ENCODE assay signal across 32 cellular contexts in genomic region chr19:406999-407491, GRCh38. TPM values are rescaled to one million over a fixed set of nuclear protein-coding genes. Genes with fewer than 3 reads are reported as not detected.
DNase-seq lines count a peak whose midpoint lies in the region; ATAC-seq, FAIRE-seq and TF ChIP-seq lines count a peak whose summit lies in the region.
"Had no signal": no experiment of that assay in that cellular context is flagged by ENCODE, and none has a peak within 500 bp of the region (broad histone marks: within the 10 kb centered on the region; RNA-seq: fewer than 3 reads in every experiment).

No MANE protein-coding gene starts in this region.

- POLR2A ChIA-PET in SK-N-SH (lab: Yijun Ruan, JAX) (no interaction called here), H1 (lab: Charles Lee; ENCODE audit: partially characterized antibody) (interaction anchor here (0.7 to 2.3 kb wide), 4 partner anchors 12 to 163 kb away, joined by 3 to 7 read pairs (median 4); partner anchors contain the start of gene CDC34), Caco-2 (lab: Charles Lee) (no interaction called here)

- CTCF ChIA-PET in SK-N-SH (lab: Yijun Ruan, JAX) (no interaction called here), H1 (lab: Charles Lee; ENCODE audit: partially characterized antibody) (interaction anchor here (1.3 to 1.6 kb wide), 3 partner anchors 8 to 126 kb away, joined by 4 to 5 read pairs (median 4); no protein-coding TSS in a partner anchor), Caco-2 (lab: Charles Lee) (no interaction called here)

- no peak overlapping the region for H3K4ac ChIP-seq in H1 (replicated peaks; ENCODE audit: insufficient read length, low read depth, low read length)

- H3K9ac ChIP-seq in SK-N-SH (no peak overlapping the region), H1 (replicated peaks in 1 of 4; ENCODE audit: extremely low read depth in 1 of 4, low read depth in 3 of 4, low read length in 3 of 4) (no peak overlapping the region)

- no peak overlapping the region for H3K27ac Mint-ChIP-seq in Caco-2 (ENCODE audit: unreplicated experiment)
- H3K27ac Mint-ChIP-seq: activated CD8-positive, alpha-beta memory T cell treated with anti-CD3 and anti-CD28 coated beads, Interleukin-2, amount 10 ng/mL, durations not matched to agents 7 days and 5 days; CD4-positive, alpha-beta T cell; naive thymus-derived CD4-positive, alpha-beta T cell; stimulated activated naive CD8-positive, alpha-beta T cell treated with anti-CD3 and anti-CD28 coated beads, Interleukin-15, Interleukin-2, amounts not matched to agents 100 ng/mL and 50 ng/mL, for 24 hours; T-helper 17 cell had no signal

- H3K27ac ChIP-seq in SK-N-SH (ENCODE audit: low read depth in 2 of 2, low read length in 1 of 2) (no peak overlapping the region), H1 (ENCODE audit: low read depth, low read length) (no peak overlapping the region), osteoblast (ENCODE audit: low read depth, low read length) (no peak overlapping the region)
- H3K27ac ChIP-seq: esophagus muscularis mucosa, heart left ventricle, skin epidermis, uterus had no signal

- H2BK120ac ChIP-seq in H1 (replicated peaks; ENCODE audit: low read depth, low read length), result no peak overlapping the region

- TF ChIP-seq CTCF in SK-N-SH (IDR thresholded peaks at IDR 0.05) (no peak), D721Med (IDR thresholded peaks at IDR 0.05; ENCODE audit: insufficient read depth, missing control alignments) (no peak), H1 (IDR thresholded peaks at IDR 0.05; ENCODE audit: control extremely low read depth in 1 of 3, insufficient read depth in 1 of 3, low read depth in 1 of 3, low read length in 3 of 3) (no peak), osteoblast (IDR thresholded peaks at IDR 0.05; ENCODE audit: extremely low read depth, low read depth, low read length) (no peak), Caco-2 (IDR thresholded peaks at IDR 0.05; ENCODE audit: insufficient read depth in 1 of 2, low read depth in 1 of 2, low read length in 1 of 2, severe bottlenecking in 1 of 2, unreplicated experiment in 1 of 2) (no peak)

- H3K23ac ChIP-seq in H1 (ENCODE audit: insufficient read length), result no peak overlapping the region

- FAIRE-seq in D721Med (lab: Jason Lieb, UNC) (no peak), H1 (lab: Jason Lieb, UNC) (no peak)
- FAIRE-seq: A204.1, endometrium, H54, TTC549 had no signal

- H3K9me3 ChIP-seq in SK-N-SH (no peaks in the 10 kb centered on the region), H1 (ENCODE audit: insufficient read depth in 2 of 2, low read depth in 1 of 2, low read length in 1 of 2) (no peaks in the 10 kb centered on the region), osteoblast (ENCODE audit: low read depth, low read length) (no peaks in the 10 kb centered on the region), Caco-2 (no peaks in the 10 kb centered on the region)
- H3K9me3 ChIP-seq: esophagus muscularis mucosa, heart left ventricle, uterus had no signal

- no peak overlapping the region for H2BK12ac ChIP-seq in H1 (ENCODE audit: low read depth, low read length)

- peaks cover 5% of the 10 kb centered on the region for H3K27me3 Mint-ChIP-seq in Caco-2 (ENCODE audit: insufficient read depth, unreplicated experiment)

- intact Hi-C loops in Caco-2 (cut with micrococcal nuclease; ENCODE audit: unreplicated experiment), result no loop called here

- no peaks in the 10 kb centered on the region for H3K9me3 Mint-ChIP-seq in Caco-2 (ENCODE audit: unreplicated experiment)
- H3K9me3 Mint-ChIP-seq: CD4-positive, alpha-beta T cell; central memory CD8-positive, alpha-beta T cell; stimulated activated naive CD8-positive, alpha-beta T cell treated with anti-CD3 and anti-CD28 coated beads, Interleukin-15, Interleukin-2, amounts not matched to agents 100 ng/mL and 50 ng/mL, for 24 hours had no signal

- peak; percentile 40 for DNase-seq in SK-N-SH
- DNase-seq in D721Med (ENCODE audit: insufficient read length, low spot score), result peak; percentile 28
- peak in 1 of 2 experiments; percentile 52 for DNase-seq in H1 (ENCODE audit: low read depth in 1 of 2, low spot score in 2 of 2)
- peak; percentile 89 for DNase-seq in osteoblast (ENCODE audit: insufficient read length, low spot score, missing footprints)
- no peak for DNase-seq in HCEC 1CT
- DNase-seq in HuH-7.5 (ENCODE audit: low spot score), result no peak
- no peak for DNase-seq in Caco-2
- DNase-seq: activated CD8-positive, alpha-beta memory T cell treated with anti-CD3 and anti-CD28 coated beads, Interleukin-2, amount 10 ng/mL, durations not matched to agents 7 days and 5 days; activated naive CD4-positive, alpha-beta T cell; activated T-cell treated with anti-CD3 and anti-CD28 coated beads, Interleukin-2, amount 50 U/mL, for 48 hours; CD4-positive, alpha-beta T cell; EL; foreskin fibroblast; kidney glomerular epithelial cell; naive thymus-derived CD4-positive, alpha-beta T cell; NCI-H1092; NCI-H187 treated with DMSO at 0.1 percent for 48 hours; NCI-H524; occipital lobe; T-helper 17 cell; uterus had no signal

- no peaks in the 10 kb centered on the region for H4K20me1 ChIP-seq in SK-N-SH (ENCODE audit: insufficient read depth)
- peaks cover 0 to 4% of the 10 kb centered on the region in 2 experiments for H4K20me1 ChIP-seq in H1 (replicated peaks in 1 of 2; ENCODE audit: control insufficient read depth in 1 of 2, insufficient read depth in 2 of 2, low read length in 2 of 2)
- no peaks in the 10 kb centered on the region for H4K20me1 ChIP-seq in osteoblast (ENCODE audit: insufficient read depth, low read length)

- BruUV-seq in Caco-2 (replicated peaks; lab: Mats Ljungman, UMichigan), result no TSS peak

- H3K4me3 ChIP-seq in SK-N-SH (ENCODE audit: low read depth in 2 of 2, low read length in 1 of 2) (no peak overlapping the region), H1 (ENCODE audit: extremely low read depth in 1 of 4, insufficient read depth in 2 of 4, low read depth in 3 of 4, low read length in 4 of 4) (no peak overlapping the region), osteoblast (ENCODE audit: insufficient read depth, low read length) (no peak overlapping the region), Caco-2 (ENCODE audit: low read depth, low read length) (no peak overlapping the region)
- H3K4me3 ChIP-seq: esophagus muscularis mucosa, heart left ventricle, lung, skin epidermis, uterus had no signal

- H3K56ac ChIP-seq in H1 (replicated peaks; ENCODE audit: insufficient read length, low read depth, low read length), result no peak overlapping the region

- ATAC-seq in SK-N-SH treated with all-trans-retinoic acid at 6 μM for 48 hours, result no peak
- ATAC-seq: activated CD8-positive, alpha-beta memory T cell treated with anti-CD3 and anti-CD28 coated beads, Interleukin-2, amount 10 ng/mL, durations not matched to agents 7 days and 5 days; heart left ventricle; naive thymus-derived CD4-positive, alpha-beta T cell; T-helper 17 cell had no signal

- no peaks in the 10 kb centered on the region for H3K36me3 Mint-ChIP-seq in Caco-2 (ENCODE audit: insufficient read depth, unreplicated experiment)
- H3K36me3 Mint-ChIP-seq: activated CD8-positive, alpha-beta memory T cell treated with anti-CD3 and anti-CD28 coated beads, Interleukin-2, amount 10 ng/mL, durations not matched to agents 7 days and 5 days had no signal

- no peaks in the 10 kb centered on the region for H3K9me2 ChIP-seq in SK-N-SH

- peaks cover 8% of the 10 kb centered on the region; the same call in 1 of the 2 replicates for H3K27me3 ChIP-seq in SK-N-SH (ENCODE audit: insufficient read depth)
- H3K27me3 ChIP-seq in H1 (replicated peaks in 1 of 4; ENCODE audit: control insufficient read depth in 3 of 4, extremely low read depth in 1 of 4, insufficient read depth in 3 of 4, low read length in 3 of 4), result peaks cover 0 to 14% (median 12%) of the 10 kb centered on the region in 4 experiments; a peak in 6 of 7 replicates
- H3K27me3 ChIP-seq in osteoblast (ENCODE audit: insufficient read depth, low read length), result peaks cover 43% of the 10 kb centered on the region
- no peaks in the 10 kb centered on the region; the same call in 1 of the 2 replicates for H3K27me3 ChIP-seq in Caco-2 (replicated peaks; ENCODE audit: control insufficient read depth, insufficient read depth, low read length)

- no peak overlapping the region for H4K5ac ChIP-seq in H1 (ENCODE audit: insufficient read length, low read depth, low read length)

- H4K91ac ChIP-seq in H1 (replicated peaks; ENCODE audit: insufficient read length, low read length), result no peak overlapping the region

- H3K79me2 ChIP-seq in SK-N-SH (ENCODE audit: insufficient read depth) (no peaks in the 10 kb centered on the region), H1 (ENCODE audit: control insufficient read depth in 1 of 2, insufficient read depth in 2 of 2, low read length in 2 of 2) (no peaks in the 10 kb centered on the region), osteoblast (ENCODE audit: insufficient read depth, low read length) (no peaks in the 10 kb centered on the region)

- no peaks in the 10 kb centered on the region; the same call in 1 of the 2 replicates for H3K23me2 ChIP-seq in H1 (ENCODE audit: low read depth, low read length)

- H2BK20ac ChIP-seq in H1 (ENCODE audit: low read length), result no peak overlapping the region

- H3K4me1 ChIP-seq in SK-N-SH (ENCODE audit: control insufficient read depth in 1 of 2, insufficient read depth in 2 of 2, low read depth in 1 of 2, low read length in 1 of 2) (peaks cover 0 to 28% of the 10 kb centered on the region in 2 experiments; a peak in 1 of 4 replicates), H1 (replicated peaks in 1 of 4; ENCODE audit: control insufficient read depth in 3 of 4, insufficient read depth in 4 of 4, low read length in 3 of 4) (peaks cover 0 to 12% (median 5%) of the 10 kb centered on the region in 4 experiments; a peak in 4 of 7 replicates), osteoblast (ENCODE audit: insufficient read depth, low read length) (no peaks in the 10 kb centered on the region), Caco-2 (peaks cover 5% of the 10 kb centered on the region; the same call in 1 of the 2 replicates)

- no peak overlapping the region for H2AK5ac ChIP-seq in H1 (ENCODE audit: low read depth, low read length)

- H2BK5ac ChIP-seq in H1 (ENCODE audit: low read depth, low read length), result no peak overlapping the region

- H3K36me3 ChIP-seq in SK-N-SH (replicated peaks in 1 of 2; ENCODE audit: control insufficient read depth in 1 of 2, insufficient read depth in 2 of 2, low read length in 1 of 2), result no peaks in the 10 kb centered on the region
- H3K36me3 ChIP-seq in H1 (ENCODE audit: control insufficient read depth in 2 of 4, insufficient read depth in 4 of 4, low read length in 3 of 4), result no peaks in the 10 kb centered on the region; a peak in 1 of 8 replicates
- H3K36me3 ChIP-seq in osteoblast (ENCODE audit: insufficient read depth, low read length), result no peaks in the 10 kb centered on the region
- no peaks in the 10 kb centered on the region for H3K36me3 ChIP-seq in Caco-2 (ENCODE audit: control insufficient read depth, insufficient read depth, low read length)
- H3K36me3 ChIP-seq: esophagus muscularis mucosa, heart left ventricle, uterus had no signal

- H2AFZ ChIP-seq in SK-N-SH (ENCODE audit: low read depth) (no peak overlapping the region), H1 (ENCODE audit: low read length) (no peak overlapping the region), osteoblast (ENCODE audit: low read length) (no peak overlapping the region)

- no peak overlapping the region for H3K18ac ChIP-seq in H1 (ENCODE audit: extremely low read depth, low read length)

- H2BK15ac ChIP-seq in H1 (ENCODE audit: low read length), result no peak overlapping the region

- H3K14ac ChIP-seq in H1 (ENCODE audit: insufficient read length), result no peak overlapping the region

- no peaks in the 10 kb centered on the region for H3K4me1 Mint-ChIP-seq in Caco-2 (ENCODE audit: low read depth, unreplicated experiment)

- no peaks in the 10 kb centered on the region for H3F3A ChIP-seq in SK-N-SH (replicated peaks; ENCODE audit: insufficient read depth)

- H3K4me3 Mint-ChIP-seq in Caco-2 (ENCODE audit: unreplicated experiment), result no peak overlapping the region
- H3K4me3 Mint-ChIP-seq: activated CD8-positive, alpha-beta memory T cell treated with anti-CD3 and anti-CD28 coated beads, Interleukin-2, amount 10 ng/mL, durations not matched to agents 7 days and 5 days; central memory CD8-positive, alpha-beta T cell; stimulated activated naive CD8-positive, alpha-beta T cell treated with anti-CD3 and anti-CD28 coated beads, Interleukin-15, Interleukin-2, amounts not matched to agents 100 ng/mL and 50 ng/mL, for 24 hours had no signal

- no peak for TF ChIP-seq EP300 in SK-N-SH (IDR thresholded peaks at IDR 0.05; ENCODE audit: borderline replicate concordance in 1 of 2, low read depth in 1 of 2, low read length in 1 of 2)
- TF ChIP-seq EP300 in H1 (IDR thresholded peaks at IDR 0.05; ENCODE audit: borderline replicate concordance in 1 of 2, low read depth in 2 of 2, low read length in 2 of 2), result no peak

- 93% methylated on average over 8 of the region's 45 CpGs for WGBS in SK-N-SH (ENCODE audit: low lambda C conversion rate)
- 92% methylated on average over 23 of the region's 45 CpGs; no CpG with 5 or more reads in 1 of the 2 experiments for WGBS in H1 (ENCODE audit: extremely low coverage in 1 of 2, insufficient coverage in 1 of 2, insufficient read length in 1 of 2, insufficient replicate concordance in 2 of 2, low coverage in 1 of 2, low lambda C conversion rate in 2 of 2, missing lambda C conversion rate in 1 of 2), 2 experiments

- 0 out of 2 replicates have a peak, but pooled peaks cover 2% of the 10 kb centered on the region for H3K79me1 ChIP-seq in H1 (ENCODE audit: low read depth, low read length)

- TF ChIP-seq RAD21 in SK-N-SH (IDR thresholded peaks at IDR 0.05; ENCODE audit: low read length) (no peak), H1 (IDR thresholded peaks at IDR 0.05 in 1 of 2, conservative IDR thresholded peaks at IDR 0.05 in 1 of 2; ENCODE audit: low read depth in 2 of 2, low read length in 2 of 2) (no peak)

- no peak for TF ChIP-seq POLR2A in H1 (IDR thresholded peaks at IDR 0.05; ENCODE audit: control extremely low read depth in 1 of 2, low read depth in 2 of 2, low read length in 2 of 2)

- peak overlapping the region; percentile 25; the same call in 1 of the 2 replicates for H4K8ac ChIP-seq in H1 (ENCODE audit: extremely low read depth, insufficient read depth, low read length)

- H3K4me2 ChIP-seq in SK-N-SH (no peak overlapping the region), H1 (ENCODE audit: insufficient read depth in 1 of 2, low read depth in 2 of 2, low read length in 2 of 2) (no peak overlapping the region), osteoblast (ENCODE audit: insufficient read depth, low read length) (no peak overlapping the region)

RNA-seq across cellular contexts. Expression of gene C2CD4C, which starts 1.9 kb away (rescaled TPM):
- polyA plus RNA-seq in SK-N-SH (2012; rRNA removed) (0.19 and 0.23 TPM in 2 replicates), H1 (2011; rRNA removed) (3.8 and 7.8 TPM in 2 replicates)
- 0.06 and 0.13 TPM in 2 replicates for polyA plus RNA-seq in SK-N-SH (2012; cell fraction: cytosol; rRNA removed)
- 0.48 and 0.96 TPM in 2 replicates for polyA plus RNA-seq in SK-N-SH (2012; cell fraction: nucleus; rRNA removed)
- 6.3 and 6.6 TPM in 2 replicates for total RNA-seq in H1 (2021; fragmentation: NEBNext Ultra II Directional; extraction: Animal tissue kit (Norgen Biotek cat#: 25700))
- polyA plus RNA-seq in H1 (2011; cell fraction: cytosol; rRNA removed), result 6.2 TPM
- 39.7 TPM for polyA plus RNA-seq in H1 (2011; cell fraction: nucleus; rRNA removed)
- 3.6 to 6.7 TPM (median 4.9 TPM) in 4 replicates for polyA plus RNA-seq in H1 (2012, experiment 1 of 2)
- polyA plus RNA-seq in H1 (2012, experiment 2 of 2), result 3.4 TPM
- polyA plus RNA-seq in H1 (2013, experiment 1 of 2), result 3.4 TPM
- polyA plus RNA-seq in H1 (2013, experiment 2 of 2), result 3.2 TPM
- 0.59 and 0.82 TPM in 2 replicates for polyA minus RNA-seq in H1 (2011; rRNA and poly(A)+ RNA removed)
- 3.0 TPM for polyA minus RNA-seq in H1 (2011; cell fraction: cytosol; rRNA and poly(A)+ RNA removed)
- 5.6 TPM for polyA minus RNA-seq in H1 (2011; cell fraction: nucleus; rRNA and poly(A)+ RNA removed)
- total RNA-seq in osteoblast (not detected in 2 replicates), Caco-2 (2022) (0.16 and 0.43 TPM in 2 replicates)
- total RNA-seq: activated CD8-positive, alpha-beta memory T cell treated with anti-CD3 and anti-CD28 coated beads, Interleukin-2, amount 10 ng/mL, durations not matched to agents 7 days and 5 days; CD4-positive, alpha-beta T cell; naive thymus-derived CD4-positive, alpha-beta T cell; T-helper 17 cell had no signal
- polyA plus RNA-seq: naive thymus-derived CD4-positive, alpha-beta T cell had no signal

RNA-seq across cellular contexts. Expression of gene SHC2, which starts 53.8 kb away (rescaled TPM):
- polyA plus RNA-seq in SK-N-SH (2012; rRNA removed) (0.64 and 0.80 TPM in 2 replicates), H1 (2011; rRNA removed) (7.3 and 11.3 TPM in 2 replicates)
- polyA plus RNA-seq in SK-N-SH (2012; cell fraction: cytosol; rRNA removed), result 0.22 and 0.45 TPM in 2 replicates
- 3.8 and 7.6 TPM in 2 replicates for polyA plus RNA-seq in SK-N-SH (2012; cell fraction: nucleus; rRNA removed)
- 3.5 and 4.4 TPM in 2 replicates for total RNA-seq in H1 (2021; fragmentation: NEBNext Ultra II Directional; extraction: Animal tissue kit (Norgen Biotek cat#: 25700))
- polyA plus RNA-seq in H1 (2011; cell fraction: cytosol; rRNA removed), result 8.0 TPM
- 43.5 TPM for polyA plus RNA-seq in H1 (2011; cell fraction: nucleus; rRNA removed)
- polyA plus RNA-seq in H1 (2012, experiment 1 of 2), result 4.7 to 7.8 TPM (median 6.4 TPM) in 4 replicates
- 3.1 TPM for polyA plus RNA-seq in H1 (2012, experiment 2 of 2)
- 2.3 TPM for polyA plus RNA-seq in H1 (2013, experiment 1 of 2)
- polyA plus RNA-seq in H1 (2013, experiment 2 of 2), result 2.4 TPM
- polyA minus RNA-seq in H1 (2011; rRNA and poly(A)+ RNA removed), result 2.3 and 3.7 TPM in 2 replicates
- polyA minus RNA-seq in H1 (2011; cell fraction: cytosol; rRNA and poly(A)+ RNA removed), result 10.8 TPM
- 5.7 TPM for polyA minus RNA-seq in H1 (2011; cell fraction: nucleus; rRNA and poly(A)+ RNA removed)
- total RNA-seq in osteoblast (0.36 and 1.5 TPM in 2 replicates), Caco-2 (2022) (1.3 and 2.4 TPM in 2 replicates)
- total RNA-seq: activated CD8-positive, alpha-beta memory T cell treated with anti-CD3 and anti-CD28 coated beads, Interleukin-2, amount 10 ng/mL, durations not matched to agents 7 days and 5 days; T-helper 17 cell had no signal
- polyA plus RNA-seq: naive thymus-derived CD4-positive, alpha-beta T cell had no signal

Comparison
In these comparisons a context has a peak if more than half of its experiments do, and no peak if none do; other contexts are left out.
1. DNase-seq: peak in SK-N-SH (single experiment), D721Med (single experiment) and osteoblast (single experiment); none in HCEC 1CT (single experiment), HuH-7.5 (single experiment) and Caco-2 (0 of 2).